Comparison of ENCODE assay signal across 28 cellular contexts in genomic region chr5:50300878-50301277, GRCh38.
DNase-seq lines count a peak whose midpoint lies in the region; ATAC-seq, FAIRE-seq and TF ChIP-seq lines count a peak whose summit lies in the region.
"Had no signal": no experiment of that assay in that cellular context is flagged by ENCODE, and none has a peak within 500 bp of the region (broad histone marks: within the 10 kb centered on the region; RNA-seq: fewer than 3 reads in every experiment).

No MANE protein-coding gene starts in this region.

- intact Hi-C loops in mammary epithelial cell (cut with micrococcal nuclease), result no loop called here
- intact Hi-C loops in breast epithelium (cut with DNase I; ENCODE audit: low total_unique reads), result no loop called here

- H3K9ac ChIP-seq in mammary epithelial cell (ENCODE audit: insufficient read depth, low read length) (no peak overlapping the region), keratinocyte (ENCODE audit: control insufficient read depth, extremely low read depth, insufficient read depth, low read length) (no peak overlapping the region)
- H3K9ac ChIP-seq: SK-N-SH had no signal

- no peaks in the 10 kb centered on the region for H3K36me3 Mint-ChIP-seq in chondrocyte (ENCODE audit: low read depth)
- H3K36me3 Mint-ChIP-seq: IgD-negative memory B cell had no signal

- H3K4me3 Mint-ChIP-seq in chondrocyte (ENCODE audit: unreplicated experiment), result no peak overlapping the region
- H3K4me3 Mint-ChIP-seq: B cell, GM23338, IgD-negative memory B cell, T-cell had no signal

- H3K4me2 ChIP-seq in mammary epithelial cell (ENCODE audit: insufficient read depth, low read depth, low read length), result peak overlapping the region; percentile 35
- H3K4me2 ChIP-seq in keratinocyte (ENCODE audit: control insufficient read depth, extremely low read depth, insufficient read depth, low read depth, low read length), result no peak overlapping the region
- H3K4me2 ChIP-seq: GM23338, SK-N-SH had no signal

- TF ChIP-seq CTCF in mammary epithelial cell (conservative IDR thresholded peaks at IDR 0.05 in 1 of 2, IDR thresholded peaks at IDR 0.05 in 1 of 2; ENCODE audit: extremely low read depth in 1 of 2, insufficient read depth in 1 of 2, low read depth in 1 of 2, low read length in 2 of 2) (no peak), breast epithelium (IDR thresholded peaks at IDR 0.05) (no peak), RWPE2 (IDR thresholded peaks at IDR 0.05; ENCODE audit: poor library complexity, severe bottlenecking) (no peak), keratinocyte (optimal IDR thresholded peaks at IDR 0.05 in 1 of 3, IDR thresholded peaks at IDR 0.05 in 1 of 3, conservative IDR thresholded peaks at IDR 0.05 in 1 of 3; ENCODE audit: extremely low read depth in 1 of 3, insufficient read depth in 2 of 3, low read length in 3 of 3) (no peak), chondrocyte (IDR thresholded peaks at IDR 0.05) (no peak)

- CTCF ChIA-PET in mammary epithelial cell (lab: Charles Lee; ENCODE audit: low non-redundant PET), result no interaction called here

- peak overlapping the region; percentile 52 for H2AFZ ChIP-seq in mammary epithelial cell (ENCODE audit: low read depth, low read length)
- H2AFZ ChIP-seq in keratinocyte (ENCODE audit: control insufficient read depth, low read length), result peak overlapping the region; percentile 9
- H2AFZ ChIP-seq: GM23338 had no signal

- no TSS peak for BruUV-seq in mammary epithelial cell (replicated peaks; lab: Mats Ljungman, UMichigan)

- no peaks in the 10 kb centered on the region for H3K9me1 ChIP-seq in keratinocyte (ENCODE audit: control insufficient read depth, extremely low read depth, insufficient read depth, low read length)

- H3K9me3 ChIP-seq in mammary epithelial cell (replicated peaks; ENCODE audit: insufficient read depth, low read length) (no peaks in the 10 kb centered on the region), breast epithelium (no peaks in the 10 kb centered on the region), RWPE2 (ENCODE audit: severe bottlenecking) (no peaks in the 10 kb centered on the region), keratinocyte (ENCODE audit: control insufficient read depth, low read depth, low read length) (no peaks in the 10 kb centered on the region)
- H3K9me3 ChIP-seq: MG63, SK-N-SH had no signal

- DNase-seq in mammary epithelial cell, result peak; percentile 84
- no peak for DNase-seq in breast epithelium (ENCODE audit: low spot score in 2 of 2)
- DNase-seq in RWPE2 (ENCODE audit: low spot score), result no peak
- peak; percentile 79 for DNase-seq in keratinocyte (ENCODE audit: low read depth, low spot score)
- no peak for DNase-seq in stimulated activated CD4-positive, alpha-beta T cell treated with anti-CD3 and anti-CD28 coated beads, Interleukin-2, amount 100 ng/mL, for 48 hours
- no peak for DNase-seq in chondrocyte (ENCODE audit: low spot score)
- no peak for DNase-seq in activated CD8-positive, alpha-beta memory T cell treated with anti-CD3 and anti-CD28 coated beads, Interleukin-2, amount 50 U/mL, for 48 hours
- DNase-seq in effector CD4-positive, alpha-beta T cell, result no peak
- DNase-seq: COR-L47, DMS53, HCEC 1CT, Kasumi-1, MG63, NCI-H1048, NCI-H1436 treated with DMSO at 0.1 percent for 48 hours, NCI-H2029, NCI-H345, NCI-H526, SHP77, SK-N-SH, T-cell had no signal

- peaks cover 5% of the 10 kb centered on the region for H3K4me1 Mint-ChIP-seq in chondrocyte (ENCODE audit: low read depth)
- H3K4me1 Mint-ChIP-seq: GM23338, T-cell had no signal

- ATAC-seq in RWPE2 (ENCODE audit: low read depth), result no peak; the same call in 2 of the 3 replicates
- ATAC-seq: GM23338, Panc1, T-cell had no signal

- H3K4me1 ChIP-seq in mammary epithelial cell (ENCODE audit: insufficient read depth, low read length), result peaks cover 36% of the 10 kb centered on the region
- no peaks in the 10 kb centered on the region for H3K4me1 ChIP-seq in breast epithelium
- H3K4me1 ChIP-seq in RWPE2 (ENCODE audit: insufficient read depth, poor library complexity, severe bottlenecking), result peaks cover 34% of the 10 kb centered on the region
- H3K4me1 ChIP-seq in keratinocyte (ENCODE audit: control insufficient read depth, extremely low read depth, insufficient read depth, low read length), result peaks cover 28% of the 10 kb centered on the region

- no peak overlapping the region for H3K4me3 ChIP-seq in mammary epithelial cell (replicated peaks in 1 of 3; ENCODE audit: insufficient read depth in 1 of 3, low read depth in 2 of 3, low read length in 3 of 3)
- H3K4me3 ChIP-seq in breast epithelium, result no peak overlapping the region
- no peak overlapping the region for H3K4me3 ChIP-seq in RWPE2 (ENCODE audit: severe bottlenecking)
- no peak overlapping the region for H3K4me3 ChIP-seq in keratinocyte (ENCODE audit: control insufficient read depth in 2 of 3, extremely low read depth in 1 of 3, insufficient read depth in 2 of 3, low read depth in 1 of 3, low read length in 3 of 3)
- H3K4me3 ChIP-seq: GM23338, MG63 had no signal

- no peaks in the 10 kb centered on the region for H4K20me1 ChIP-seq in mammary epithelial cell (ENCODE audit: insufficient read depth, low read length)
- H4K20me1 ChIP-seq in keratinocyte (ENCODE audit: control insufficient read depth, extremely low read depth, insufficient read depth, low read length), result no peaks in the 10 kb centered on the region

- WGBS in mammary epithelial cell (ENCODE audit: low coverage, missing lambda C conversion rate), result 0% methylated on average over 1 of the region's 1 CpG

- no peak for FAIRE-seq in keratinocyte (lab: Jason Lieb, UNC)
- FAIRE-seq: GM12891, GM19239 had no signal

- dilution Hi-C loops in mammary epithelial cell (cut with HindIII; ENCODE audit: low sequenced_read_pairs) (no loop called here), keratinocyte (cut with MboI; ENCODE audit: extremely low pct_ligation_motif_present, low sequenced_read_pairs) (no loop called here)

- H3K79me2 ChIP-seq in mammary epithelial cell (ENCODE audit: insufficient read depth, low read length), result no peaks in the 10 kb centered on the region
- no peaks in the 10 kb centered on the region for H3K79me2 ChIP-seq in keratinocyte (ENCODE audit: control insufficient read depth, insufficient read depth, low read length)

- H3K9me3 Mint-ChIP-seq in chondrocyte (ENCODE audit: low read depth), result peaks cover 19% of the 10 kb centered on the region

- H3K36me3 ChIP-seq in mammary epithelial cell (ENCODE audit: insufficient read depth, low read length) (no peaks in the 10 kb centered on the region), breast epithelium (no peaks in the 10 kb centered on the region), RWPE2 (ENCODE audit: low read depth) (no peaks in the 10 kb centered on the region), keratinocyte (ENCODE audit: control insufficient read depth in 2 of 2, extremely low read depth in 1 of 2, insufficient read depth in 2 of 2, low read length in 2 of 2) (no peaks in the 10 kb centered on the region)
- H3K36me3 ChIP-seq: MG63 had no signal

- H3K27ac ChIP-seq in mammary epithelial cell (ENCODE audit: insufficient read depth, low read depth, low read length), result peak overlapping the region; percentile 88
- H3K27ac ChIP-seq in breast epithelium, result no peak overlapping the region
- H3K27ac ChIP-seq in RWPE2 (ENCODE audit: poor library complexity, severe bottlenecking), result peak overlapping the region; percentile 92
- no peak overlapping the region for H3K27ac ChIP-seq in keratinocyte (ENCODE audit: control insufficient read depth, insufficient read depth, low read length)
- H3K27ac ChIP-seq: 22Rv1 had no signal

- no peaks in the 10 kb centered on the region for H3K27me3 ChIP-seq in mammary epithelial cell (ENCODE audit: insufficient read depth, low read length)
- no peaks in the 10 kb centered on the region for H3K27me3 ChIP-seq in breast epithelium
- no peaks in the 10 kb centered on the region for H3K27me3 ChIP-seq in RWPE2 (ENCODE audit: insufficient read depth, poor library complexity, severe bottlenecking)
- no peaks in the 10 kb centered on the region for H3K27me3 ChIP-seq in keratinocyte (ENCODE audit: control insufficient read depth, extremely low read depth, insufficient read depth, low read length)
- H3K27me3 ChIP-seq: MG63 had no signal

- in situ Hi-C loops in mammary epithelial cell (cut with MboI; ENCODE audit: low sequenced_read_pairs in 2 of 2), result no loop called here

- no peaks in the 10 kb centered on the region for H3K27me3 Mint-ChIP-seq in chondrocyte (ENCODE audit: low read depth)
- H3K27me3 Mint-ChIP-seq: B cell, IgD-negative memory B cell, T-cell had no signal

- no peak for TF ChIP-seq POLR2A in breast epithelium (IDR thresholded peaks at IDR 0.05)

- H3K27ac Mint-ChIP-seq in chondrocyte (ENCODE audit: unreplicated experiment), result no peak overlapping the region
- H3K27ac Mint-ChIP-seq: B cell, GM23338, IgD-negative memory B cell, T-cell had no signal

Comparison
In these comparisons a context has a peak if more than half of its experiments do, and no peak if none do; other contexts are left out.
1. DNase-seq: peak in mammary epithelial cell (single experiment) and keratinocyte (single experiment); none in breast epithelium (0 of 2), RWPE2 (single experiment), stimulated activated CD4-positive, alpha-beta T cell treated with anti-CD3 and anti-CD28 coated beads, Interleukin-2, amount 100 ng/mL, for 48 hours (0 of 2), chondrocyte (single experiment), activated CD8-positive, alpha-beta memory T cell treated with anti-CD3 and anti-CD28 coated beads, Interleukin-2, amount 50 U/mL, for 48 hours (single experiment) and effector CD4-positive, alpha-beta T cell (single experiment).
2. H3K27ac ChIP-seq: peak in mammary epithelial cell (single experiment) and RWPE2 (single experiment); none in breast epithelium (0 of 2) and keratinocyte (single experiment).